Comparison of ENCODE assay signal across 8 cellular contexts in the genomic region with DNA sequence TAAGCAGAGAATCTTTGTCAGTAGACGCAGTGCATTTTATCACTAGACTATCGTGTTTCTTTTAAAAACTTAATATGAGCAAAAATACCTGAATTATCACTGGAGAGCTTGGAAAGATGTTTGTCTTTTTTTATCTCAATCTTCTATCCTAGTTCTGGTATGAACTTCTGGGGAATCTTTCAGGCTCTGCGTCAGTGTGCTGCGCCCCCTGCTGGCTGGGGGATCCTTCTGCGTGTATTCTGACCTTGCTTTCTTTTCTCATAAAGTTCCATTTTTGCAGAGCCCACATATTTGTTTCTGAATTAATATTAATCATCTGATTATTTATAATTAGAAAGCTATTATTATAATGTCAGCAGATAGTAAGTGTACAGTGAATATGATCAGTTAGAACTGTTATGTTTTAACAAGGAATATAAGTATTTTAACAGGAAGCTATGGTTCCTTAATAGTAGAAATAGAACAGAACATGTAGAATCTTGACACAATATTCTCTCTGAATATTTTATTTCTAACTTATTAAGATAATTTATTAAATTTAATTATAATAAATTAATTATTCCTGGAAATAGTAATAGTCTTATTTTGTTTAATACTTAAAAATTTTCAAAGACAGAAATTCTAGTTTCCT.
A peak's percentile ranks its signal among the peaks of the same experiment; 100 is the strongest.
DNase-seq lines count a peak whose midpoint lies in the region; ATAC-seq and TF ChIP-seq lines count a peak whose summit lies in the region.

No MANE protein-coding gene starts in this region.

- H3K9ac ChIP-seq in adipocyte (ENCODE audit: low read length), result no peak overlapping the region

- WGBS in right cardiac atrium, result 28% methylated on average over 5 of the region's 5 CpGs

- no peak overlapping the region for H3K27ac Mint-ChIP-seq in CD14-positive monocyte

- intact Hi-C loops in CD14-positive monocyte (cut with micrococcal nuclease), result no loop called here
- intact Hi-C loops in right cardiac atrium (cut with DNase I), result loop anchor here in 1 of 4 donors (10.0 kb wide), 1 partner anchor 1736 kb away; no protein-coding TSS in a partner anchor

- H3K27me3 ChIP-seq in adipocyte (replicated peaks; ENCODE audit: control insufficient read depth, insufficient read depth, low read length) (no peaks in the 10 kb centered on the region), right cardiac atrium (ENCODE audit: control insufficient read depth, insufficient read depth) (no peaks in the 10 kb centered on the region)

- H3K4me1 ChIP-seq in adipocyte (ENCODE audit: control insufficient read depth, insufficient read depth, low read length), result no peaks in the 10 kb centered on the region
- H3K4me1 ChIP-seq in right cardiac atrium (ENCODE audit: control insufficient read depth, insufficient read depth, low read length), result no peaks in the 10 kb centered on the region

- no peaks in the 10 kb centered on the region for H3K36me3 Mint-ChIP-seq in CD14-positive monocyte

- ATAC-seq in GM18508 (IDR thresholded peaks at IDR 0.05; ENCODE audit: insufficient read depth, unreplicated experiment) (peak; percentile 87), HG03045 (IDR thresholded peaks at IDR 0.05; ENCODE audit: unreplicated experiment) (peak; percentile 50), right cardiac atrium (no peak), GM21447 (IDR thresholded peaks at IDR 0.05; ENCODE audit: unreplicated experiment) (no peak)

- TF ChIP-seq CTCF in CD14-positive monocyte (IDR thresholded peaks at IDR 0.05), result peak; percentile 98

- no peak for DNase-seq in CD14-positive monocyte (ENCODE audit: low spot score)
- peak; percentile 23 to 24 for DNase-seq in NOMO-1 (lab: John Stamatoyannopoulos, UW; ENCODE audit: unreplicated experiment in 2 of 2)
- DNase-seq in adipocyte (ENCODE audit: low read depth), result peak; percentile 69
- peak; percentile 57 to 80 (median 74) for DNase-seq in right cardiac atrium
- peak in 2 of 3 donors; percentile 30 to 39 for DNase-seq in stimulated activated CD4-positive, alpha-beta T cell treated with anti-CD3 and anti-CD28 coated beads, Interleukin-12 subunit alpha, Interleukin-12 subunit beta, amount 100 ng/mL, for 48 hours (ENCODE audit: low read depth in 2 of 3, low spot score in 1 of 3)

- H3K27ac ChIP-seq in right cardiac atrium (ENCODE audit: low read length), result no peak overlapping the region

- no peak overlapping the region for H3K4me3 Mint-ChIP-seq in CD14-positive monocyte

- H3K4me3 ChIP-seq in adipocyte (ENCODE audit: low read length) (no peak overlapping the region), right cardiac atrium (ENCODE audit: low read length) (no peak overlapping the region)

- H3K9me3 ChIP-seq in adipocyte (ENCODE audit: control insufficient read depth, low read length) (no peaks in the 10 kb centered on the region), right cardiac atrium (ENCODE audit: control insufficient read depth, low read length) (no peaks in the 10 kb centered on the region)

- peaks cover 0 to 4% (median 3%) of the 10 kb centered on the region in 3 donors for H3K27me3 Mint-ChIP-seq in CD14-positive monocyte (ENCODE audit: low read depth in 3 of 3)

- no peaks in the 10 kb centered on the region for H3K36me3 ChIP-seq in adipocyte (ENCODE audit: control insufficient read depth, insufficient read depth, low read length, severe bottlenecking)

- H3K4me1 Mint-ChIP-seq in CD14-positive monocyte, result no peaks in the 10 kb centered on the region

- H3K9me3 Mint-ChIP-seq in CD14-positive monocyte, result peaks cover 0 to 4% (median 0%) of the 10 kb centered on the region in 7 donors

Comparison
In these comparisons a context has a peak if more than half of its experiments do, and no peak if none do; other contexts are left out.
1. ATAC-seq: peak in GM18508 (single experiment) and HG03045 (single experiment); none in right cardiac atrium (0 of 2) and GM21447 (single experiment).